Comparison of ENCODE assay signal across 13 cellular contexts in the genomic region with DNA sequence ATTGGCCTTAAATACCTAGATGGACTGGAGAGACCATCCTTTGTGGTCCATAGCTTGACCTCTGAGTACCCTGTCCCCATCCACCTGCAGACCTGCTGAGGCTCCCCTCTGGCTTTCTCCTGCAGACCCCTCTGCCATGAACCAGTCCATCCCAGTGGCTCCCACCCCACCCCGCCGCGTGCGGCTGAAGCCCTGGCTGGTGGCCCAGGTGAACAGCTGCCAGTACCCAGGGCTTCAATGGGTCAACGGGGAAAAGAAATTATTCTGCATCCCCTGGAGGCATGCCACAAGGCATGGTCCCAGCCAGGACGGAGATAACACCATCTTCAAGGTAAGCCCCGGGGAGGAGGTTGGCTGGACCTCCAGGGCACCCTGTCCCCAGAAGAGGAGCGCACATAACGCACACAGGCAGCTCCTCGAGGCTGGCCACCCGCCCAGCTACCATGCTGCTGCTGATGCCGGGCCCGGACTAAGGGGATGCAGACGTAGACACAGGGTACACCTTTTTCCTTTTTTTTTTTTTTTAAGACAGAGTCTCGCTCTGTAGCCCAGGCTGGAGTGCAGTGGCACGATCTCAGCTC. TPM values are rescaled to one million over a fixed set of nuclear protein-coding genes. Genes with fewer than 3 reads are reported as not detected.
"Had no signal": no experiment of that assay in that cellular context is flagged by ENCODE, and none has a peak within 500 bp of the region (broad histone marks: within the 10 kb centered on the region; RNA-seq: fewer than 3 reads in every experiment).

No MANE protein-coding gene starts in this region.

- H3K4me3 ChIP-seq: cardiac muscle cell, colonic mucosa, gastrocnemius medialis, sigmoid colon had no signal

- H3K9me3 ChIP-seq: colonic mucosa, gastrocnemius medialis, heart right ventricle, left lung, sigmoid colon had no signal

- H3K36me3 ChIP-seq: cardiac muscle cell, colonic mucosa, gastrocnemius medialis, sigmoid colon had no signal

- H3K27me3 ChIP-seq: colonic mucosa had no signal

- H3K9me3 Mint-ChIP-seq: activated naive CD8-positive, alpha-beta T cell treated with anti-CD3 and anti-CD28 coated beads, Interleukin-2, amount 50 U/mL, for 24 hours; activated T-helper 1 cell treated with anti-CD3 and anti-CD28 coated beads, Interleukin-12 subunit alpha, Interleukin-12 subunit beta, Interleukin-2, Interleukin-4 antibody, amounts not matched to agents 30 ng/mL and 10 ng/mL and 1 ng/mL, durations not matched to agents 14 hours and 24 hours and 36 hours; nephron; stimulated activated naive CD8-positive, alpha-beta T cell treated with anti-CD3 and anti-CD28 coated beads, Interleukin-15, Interleukin-2, amounts not matched to agents 100 ng/mL and 50 ng/mL, for 24 hours had no signal

- DNase-seq: activated naive CD4-positive, alpha-beta T cell treated with Interleukin-2 at 50 U/mL for 16 hours; activated naive CD8-positive, alpha-beta T cell treated with anti-CD3 and anti-CD28 coated beads, Interleukin-2, amount 50 U/mL, for 24 hours; colonic mucosa; effector CD8-positive, alpha-beta T cell; gastrocnemius medialis; heart right ventricle; left lung; sigmoid colon; stimulated activated CD4-positive, alpha-beta T cell treated with anti-CD3 and anti-CD28 coated beads, Interleukin-12 subunit alpha, Interleukin-12 subunit beta, amount 100 ng/mL, for 4 hours had no signal

- H3K27ac Mint-ChIP-seq: activated naive CD8-positive, alpha-beta T cell treated with anti-CD3 and anti-CD28 coated beads, Interleukin-2, amount 50 U/mL, for 24 hours; nephron had no signal

- H3K4me3 Mint-ChIP-seq: nephron had no signal

- H3K27ac ChIP-seq: cardiac muscle cell, colonic mucosa, gastrocnemius medialis, sigmoid colon had no signal

RNA-seq across cellular contexts. Expression of a gene that starts 4.3 kb away (rescaled TPM):
- total RNA-seq: cardiac muscle cell had no signal

RNA-seq across cellular contexts. Expression of a gene that starts 31.5 kb away (rescaled TPM):
- total RNA-seq: activated T-helper 1 cell treated with anti-CD3 and anti-CD28 coated beads, Interleukin-12 subunit alpha, Interleukin-12 subunit beta, Interleukin-2, Interleukin-4 antibody, amounts not matched to agents 30 ng/mL and 10 ng/mL and 1 ng/mL, durations not matched to agents 14 hours and 24 hours and 36 hours had no signal
